8 cellular contexts compared by ENCODE assay signal in genomic region chr1:183234660-183235476, GRCh38. TPM values are rescaled to one million over a fixed set of nuclear protein-coding genes. Genes with fewer than 3 reads are reported as not detected.
A peak's percentile ranks its signal among the peaks of the same experiment; 100 is the strongest.
DNase-seq lines count a peak whose midpoint lies in the region; ATAC-seq and TF ChIP-seq lines count a peak whose summit lies in the region.

No MANE protein-coding gene starts in this region.

- H3K79me2 ChIP-seq in neural cell (replicated peaks; ENCODE audit: insufficient read depth, low read length): no peaks in the 10 kb centered on the region

- H3K27ac ChIP-seq in RWPE2 (ENCODE audit: poor library complexity, severe bottlenecking) (peak overlapping the region; percentile 72), neural cell (ENCODE audit: low read length) (no peak overlapping the region)

- ATAC-seq in RWPE2 (ENCODE audit: low read depth) (peak; percentile 85), HG02571 (IDR thresholded peaks at IDR 0.05; ENCODE audit: unreplicated experiment) (no peak)

- peaks cover 91% of the 10 kb centered on the region for H3K36me3 ChIP-seq in RWPE2 (ENCODE audit: low read depth)
- no peaks in the 10 kb centered on the region for H3K36me3 ChIP-seq in neural cell (ENCODE audit: insufficient read depth, low read length)

- H3K4me1 Mint-ChIP-seq in HFFc6 (ENCODE audit: low read depth): peaks cover 93% of the 10 kb centered on the region

- peak overlapping the region; percentile 85 for H3K27ac Mint-ChIP-seq in HFFc6

- no peak overlapping the region for H3K9ac ChIP-seq in neural cell (ENCODE audit: low read length)

- H3K9me2 ChIP-seq in neural cell (ENCODE audit: insufficient read depth, low read length): no peaks in the 10 kb centered on the region

- H3F3A ChIP-seq in neural cell (ENCODE audit: insufficient read depth, low read length, poor library complexity, severe bottlenecking): no peaks in the 10 kb centered on the region

- no peaks in the 10 kb centered on the region for H4K20me1 ChIP-seq in neural cell (ENCODE audit: insufficient read depth)

- H3K9me3 ChIP-seq in RWPE2 (ENCODE audit: severe bottlenecking) (no peaks in the 10 kb centered on the region), neural cell (ENCODE audit: low read length) (no peaks in the 10 kb centered on the region)

- H3K27me3 Mint-ChIP-seq in HFFc6 (ENCODE audit: insufficient read depth): no peaks in the 10 kb centered on the region; the same call in 1 of the 2 replicates

- TF ChIP-seq RAD21 in neural cell (conservative IDR thresholded peaks at IDR 0.05): no peak

- H3K4me3 Mint-ChIP-seq in HFFc6: peak overlapping the region; percentile 76

- TF ChIP-seq EP300 in neural cell (conservative IDR thresholded peaks at IDR 0.05; ENCODE audit: poor library complexity, severe bottlenecking): no peak

- DNase-seq in AG09319 (ENCODE audit: extremely low read depth, low read depth): peak; percentile 89
- DNase-seq in HFFc6: peak; percentile 92
- DNase-seq in RWPE2 (ENCODE audit: low spot score): peak; percentile 86
- peak; percentile 94 for DNase-seq in fibroblast of gingiva (ENCODE audit: low read depth)
- no peak for DNase-seq in activated CD4-positive, CD25-positive, alpha-beta regulatory T cell (lab: John Stamatoyannopoulos, UW)
- DNase-seq in DMS114 treated with DMSO at 0.1 percent for 48 hours (lab: John Stamatoyannopoulos, UW; ENCODE audit: unreplicated experiment): no peak

- peak; percentile 83 for TF ChIP-seq CTCF in AG09319 (IDR thresholded peaks at IDR 0.05; ENCODE audit: low read depth, low read length)
- peak; percentile 90 for TF ChIP-seq CTCF in HFFc6 (IDR thresholded peaks at IDR 0.05)
- peak; percentile 42 for TF ChIP-seq CTCF in RWPE2 (IDR thresholded peaks at IDR 0.05; ENCODE audit: poor library complexity, severe bottlenecking)
- TF ChIP-seq CTCF in neural cell (IDR thresholded peaks at IDR 0.05; ENCODE audit: poor library complexity, severe bottlenecking): peak; percentile 64

- H3K27me3 ChIP-seq in RWPE2 (ENCODE audit: insufficient read depth, poor library complexity, severe bottlenecking): no peaks in the 10 kb centered on the region
- no peaks in the 10 kb centered on the region for H3K27me3 ChIP-seq in neural cell (ENCODE audit: insufficient read depth, low read depth, low read length)

- H3K4me2 ChIP-seq in neural cell (ENCODE audit: low read length): no peak overlapping the region

- H3K36me3 Mint-ChIP-seq in HFFc6 (ENCODE audit: low read depth): peaks cover 19% of the 10 kb centered on the region

- H3K4me3 ChIP-seq in RWPE2 (ENCODE audit: severe bottlenecking) (no peak overlapping the region), neural cell (ENCODE audit: low read length) (peak overlapping the region; percentile 25)

- no peaks in the 10 kb centered on the region for H3K9me3 Mint-ChIP-seq in HFFc6

- H2AFZ ChIP-seq in neural cell (ENCODE audit: low read depth, low read length): no peak overlapping the region

- H3K4me1 ChIP-seq in RWPE2 (ENCODE audit: insufficient read depth, poor library complexity, severe bottlenecking): peaks cover 46% of the 10 kb centered on the region

TF ChIP-seq in neural cell, 6 proteins besides CTCF, POLR2A, EP300 and RAD21:
- TF ChIP-seq SMC3 (conservative IDR thresholded peaks at IDR 0.05; ENCODE audit: poor library complexity): peak; percentile 47
- TF ChIP-seq POLR2AphosphoS5 (IDR thresholded peaks at IDR 0.05): no peak

RNA-seq across cellular contexts. Expression of gene LAMC2, which starts 48.8 kb away (rescaled TPM):
- total RNA-seq in HFFc6 (2021; fragmentation: NEBNext Ultra II Directional; extraction: Animal tissue kit (Norgen Biotek cat#: 25700)): 1 to 10 TPM; 1.5 to 2.3 (median 1.7) TPM
- polyA plus RNA-seq in neural cell: 0.67 and 1.2 TPM in 2 replicates
- polyA minus RNA-seq in neural cell: 1.5 and 1.6 TPM in 2 replicates

Comparison
In these comparisons a context has a peak if more than half of its experiments do, and no peak if none do; other contexts are left out.
1. DNase-seq: peak in AG09319 (single experiment), HFFc6 (single experiment), RWPE2 (single experiment) and fibroblast of gingiva (single experiment); none in activated CD4-positive, CD25-positive, alpha-beta regulatory T cell (0 of 4) and DMS114 treated with DMSO at 0.1 percent for 48 hours (single experiment).
2. Peak in every context shown above with its lines, with median percentiles within 50 percentile points of each other: CTCF ChIP-seq.